Comparison of ENCODE assay signal across 1 cellular context in the genomic region with DNA sequence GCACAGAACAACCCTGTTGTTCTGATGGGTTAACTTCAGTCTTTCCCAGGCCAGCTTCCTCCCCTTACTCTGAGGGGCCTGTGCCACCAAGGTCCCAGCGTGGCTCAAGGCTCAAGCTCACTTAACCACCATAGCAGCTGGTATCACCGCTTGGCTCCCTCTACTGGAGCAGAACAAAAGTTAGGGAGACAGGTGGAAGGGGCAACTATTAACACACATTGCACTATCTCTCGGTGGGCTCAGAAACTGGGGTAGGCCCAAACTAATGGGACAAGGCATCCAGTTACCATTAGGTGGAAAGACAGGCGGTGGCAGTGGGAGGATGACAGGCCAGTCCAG.
A peak's percentile ranks its signal among the peaks of the same experiment; 100 is the strongest.
TF ChIP-seq lines count a peak whose summit lies in the region.

No MANE protein-coding gene starts in this region.

TF ChIP-seq in HepG2, 621 proteins besides CTCF, POLR2A, EP300 and RAD21 (continued from another document):
- TF ChIP-seq, protein P1, sequence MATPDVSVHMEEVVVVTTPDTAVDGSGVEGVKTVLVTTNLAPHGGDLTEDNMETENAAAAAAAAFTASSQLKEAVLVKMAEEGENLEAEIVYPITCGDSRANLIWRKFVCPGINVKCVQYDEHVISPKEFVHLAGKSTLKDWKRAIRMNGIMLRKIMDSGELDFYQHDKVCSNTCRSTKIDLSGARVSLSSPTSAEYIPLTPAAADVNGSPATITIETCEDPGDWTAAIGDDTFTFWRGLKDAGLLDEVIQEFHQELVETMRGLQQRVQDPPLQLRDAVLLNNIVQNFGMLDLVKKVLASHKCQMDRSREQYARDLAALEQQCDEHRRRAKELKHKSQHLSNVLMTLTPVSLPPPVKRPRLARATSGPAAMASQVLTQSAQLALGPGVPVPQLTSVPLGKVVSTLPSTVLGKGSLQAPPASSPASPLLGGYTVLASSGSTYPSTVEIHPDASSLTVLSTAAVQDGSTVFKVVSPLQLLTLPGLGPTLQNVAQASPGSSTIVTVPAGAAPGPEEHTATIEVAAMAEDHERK (CRISPR knock-in tag; IDR thresholded peaks at IDR 0.05; ENCODE audit: low read depth), result no peak
- TF ChIP-seq, protein P2, sequence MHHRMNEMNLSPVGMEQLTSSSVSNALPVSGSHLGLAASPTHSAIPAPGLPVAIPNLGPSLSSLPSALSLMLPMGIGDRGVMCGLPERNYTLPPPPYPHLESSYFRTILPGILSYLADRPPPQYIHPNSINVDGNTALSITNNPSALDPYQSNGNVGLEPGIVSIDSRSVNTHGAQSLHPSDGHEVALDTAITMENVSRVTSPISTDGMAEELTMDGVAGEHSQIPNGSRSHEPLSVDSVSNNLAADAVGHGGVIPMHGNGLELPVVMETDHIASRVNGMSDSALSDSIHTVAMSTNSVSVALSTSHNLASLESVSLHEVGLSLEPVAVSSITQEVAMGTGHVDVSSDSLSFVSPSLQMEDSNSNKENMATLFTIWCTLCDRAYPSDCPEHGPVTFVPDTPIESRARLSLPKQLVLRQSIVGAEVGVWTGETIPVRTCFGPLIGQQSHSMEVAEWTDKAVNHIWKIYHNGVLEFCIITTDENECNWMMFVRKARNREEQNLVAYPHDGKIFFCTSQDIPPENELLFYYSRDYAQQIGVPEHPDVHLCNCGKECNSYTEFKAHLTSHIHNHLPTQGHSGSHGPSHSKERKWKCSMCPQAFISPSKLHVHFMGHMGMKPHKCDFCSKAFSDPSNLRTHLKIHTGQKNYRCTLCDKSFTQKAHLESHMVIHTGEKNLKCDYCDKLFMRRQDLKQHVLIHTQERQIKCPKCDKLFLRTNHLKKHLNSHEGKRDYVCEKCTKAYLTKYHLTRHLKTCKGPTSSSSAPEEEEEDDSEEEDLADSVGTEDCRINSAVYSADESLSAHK (CRISPR knock-in tag; IDR thresholded peaks at IDR 0.05; ENCODE audit: borderline replicate concordance), result no peak
- TF ChIP-seq, protein P3, sequence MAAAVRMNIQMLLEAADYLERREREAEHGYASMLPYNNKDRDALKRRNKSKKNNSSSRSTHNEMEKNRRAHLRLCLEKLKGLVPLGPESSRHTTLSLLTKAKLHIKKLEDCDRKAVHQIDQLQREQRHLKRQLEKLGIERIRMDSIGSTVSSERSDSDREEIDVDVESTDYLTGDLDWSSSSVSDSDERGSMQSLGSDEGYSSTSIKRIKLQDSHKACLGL (CRISPR knock-in tag; IDR thresholded peaks at IDR 0.05), result no peak
- TF ChIP-seq, protein P4, sequence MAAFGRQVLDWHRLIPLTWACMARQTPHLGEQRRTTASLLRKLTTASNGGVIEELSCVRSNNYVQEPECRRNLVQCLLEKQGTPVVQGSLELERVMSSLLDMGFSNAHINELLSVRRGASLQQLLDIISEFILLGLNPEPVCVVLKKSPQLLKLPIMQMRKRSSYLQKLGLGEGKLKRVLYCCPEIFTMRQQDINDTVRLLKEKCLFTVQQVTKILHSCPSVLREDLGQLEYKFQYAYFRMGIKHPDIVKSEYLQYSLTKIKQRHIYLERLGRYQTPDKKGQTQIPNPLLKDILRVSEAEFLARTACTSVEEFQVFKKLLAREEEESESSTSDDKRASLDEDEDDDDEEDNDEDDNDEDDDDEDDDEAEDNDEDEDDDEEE (CRISPR knock-in tag; IDR thresholded peaks at IDR 0.05), result no peak
- no peak for TF ChIP-seq MLLT10 (CRISPR knock-in tag; IDR thresholded peaks at IDR 0.05)
- no peak for TF ChIP-seq ZNF484 (CRISPR knock-in tag; IDR thresholded peaks at IDR 0.05; ENCODE audit: borderline replicate concordance, low read depth)
- peak; percentile 69; the same call in 1 of the 2 replicates for TF ChIP-seq ZFX (CRISPR knock-in tag; IDR thresholded peaks at IDR 0.05; ENCODE audit: low read depth)
- TF ChIP-seq, protein P5, sequence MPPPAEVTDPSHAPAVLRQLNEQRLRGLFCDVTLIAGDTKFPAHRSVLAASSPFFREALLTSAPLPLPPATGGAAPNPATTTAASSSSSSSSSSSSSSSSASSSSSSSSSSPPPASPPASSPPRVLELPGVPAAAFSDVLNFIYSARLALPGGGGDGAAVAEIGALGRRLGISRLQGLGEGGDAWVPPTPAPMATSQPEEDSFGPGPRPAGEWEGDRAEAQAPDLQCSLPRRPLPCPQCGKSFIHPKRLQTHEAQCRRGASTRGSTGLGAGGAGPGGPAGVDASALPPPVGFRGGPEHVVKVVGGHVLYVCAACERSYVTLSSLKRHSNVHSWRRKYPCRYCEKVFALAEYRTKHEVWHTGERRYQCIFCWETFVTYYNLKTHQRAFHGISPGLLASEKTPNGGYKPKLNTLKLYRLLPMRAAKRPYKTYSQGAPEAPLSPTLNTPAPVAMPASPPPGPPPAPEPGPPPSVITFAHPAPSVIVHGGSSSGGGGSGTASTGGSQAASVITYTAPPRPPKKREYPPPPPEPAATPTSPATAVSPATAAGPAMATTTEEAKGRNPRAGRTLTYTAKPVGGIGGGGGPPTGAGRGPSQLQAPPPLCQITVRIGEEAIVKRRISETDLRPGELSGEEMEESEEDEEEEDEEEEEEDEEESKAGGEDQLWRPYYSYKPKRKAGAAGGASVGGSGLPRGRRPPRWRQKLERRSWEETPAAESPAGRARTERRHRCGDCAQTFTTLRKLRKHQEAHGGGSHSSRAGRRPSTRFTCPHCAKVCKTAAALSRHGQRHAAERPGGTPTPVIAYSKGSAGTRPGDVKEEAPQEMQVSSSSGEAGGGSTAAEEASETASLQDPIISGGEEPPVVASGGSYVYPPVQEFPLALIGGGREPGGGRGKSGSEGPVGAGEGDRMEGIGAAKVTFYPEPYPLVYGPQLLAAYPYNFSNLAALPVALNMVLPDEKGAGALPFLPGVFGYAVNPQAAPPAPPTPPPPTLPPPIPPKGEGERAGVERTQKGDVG (CRISPR knock-in tag; IDR thresholded peaks at IDR 0.05; ENCODE audit: borderline replicate concordance), result no peak
- no peak for TF ChIP-seq SAP130 (CRISPR knock-in tag; IDR thresholded peaks at IDR 0.05; ENCODE audit: low read depth)
- no peak for TF ChIP-seq ZNF678 (CRISPR knock-in tag; IDR thresholded peaks at IDR 0.05)
- no peak for TF ChIP-seq FOXK1 (CRISPR knock-in tag; IDR thresholded peaks at IDR 0.05; ENCODE audit: borderline replicate concordance, low read depth)
- TF ChIP-seq MXD4 (CRISPR knock-in tag; IDR thresholded peaks at IDR 0.05), result no peak
- no peak for TF ChIP-seq ZFP36L1 (CRISPR knock-in tag; IDR thresholded peaks at IDR 0.05)
- no peak for TF ChIP-seq ATF7 (IDR thresholded peaks at IDR 0.05)
- TF ChIP-seq ATF7 (CRISPR knock-in tag; IDR thresholded peaks at IDR 0.05), result 0 out of 2 replicates have a peak, but pooled peaks have one; percentile 59
- TF ChIP-seq SP140L (CRISPR knock-in tag; IDR thresholded peaks at IDR 0.05; ENCODE audit: borderline replicate concordance), result no peak
- TF ChIP-seq, protein P6, sequence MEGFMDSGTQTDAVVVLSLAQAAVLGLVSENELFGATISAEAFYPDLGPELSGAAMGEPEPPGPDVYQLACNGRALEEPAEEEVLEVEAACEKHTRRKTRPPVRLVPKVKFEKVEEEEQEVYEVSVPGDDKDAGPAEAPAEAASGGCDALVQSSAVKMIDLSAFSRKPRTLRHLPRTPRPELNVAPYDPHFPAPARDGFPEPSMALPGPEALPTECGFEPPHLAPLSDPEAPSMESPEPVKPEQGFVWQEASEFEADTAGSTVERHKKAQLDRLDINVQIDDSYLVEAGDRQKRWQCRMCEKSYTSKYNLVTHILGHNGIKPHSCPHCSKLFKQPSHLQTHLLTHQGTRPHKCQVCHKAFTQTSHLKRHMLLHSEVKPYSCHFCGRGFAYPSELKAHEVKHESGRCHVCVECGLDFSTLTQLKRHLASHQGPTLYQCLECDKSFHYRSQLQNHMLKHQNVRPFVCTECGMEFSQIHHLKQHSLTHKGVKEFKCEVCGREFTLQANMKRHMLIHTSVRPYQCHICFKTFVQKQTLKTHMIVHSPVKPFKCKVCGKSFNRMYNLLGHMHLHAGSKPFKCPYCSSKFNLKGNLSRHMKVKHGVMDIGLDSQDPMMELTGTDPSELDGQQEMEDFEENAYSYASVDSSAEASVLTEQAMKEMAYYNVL (CRISPR knock-in tag; IDR thresholded peaks at IDR 0.05; ENCODE audit: borderline replicate concordance), result no peak
- TF ChIP-seq, protein P7, sequence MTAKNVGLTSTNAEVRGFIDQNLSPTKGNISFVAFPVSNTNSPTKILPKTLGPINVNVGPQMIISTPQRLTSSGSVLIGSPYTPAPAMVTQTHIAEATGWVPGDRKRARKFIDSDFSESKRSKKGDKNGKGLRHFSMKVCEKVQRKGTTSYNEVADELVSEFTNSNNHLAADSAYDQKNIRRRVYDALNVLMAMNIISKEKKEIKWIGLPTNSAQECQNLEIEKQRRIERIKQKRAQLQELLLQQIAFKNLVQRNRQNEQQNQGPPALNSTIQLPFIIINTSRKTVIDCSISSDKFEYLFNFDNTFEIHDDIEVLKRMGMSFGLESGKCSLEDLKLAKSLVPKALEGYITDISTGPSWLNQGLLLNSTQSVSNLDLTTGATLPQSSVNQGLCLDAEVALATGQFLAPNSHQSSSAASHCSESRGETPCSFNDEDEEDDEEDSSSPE (CRISPR knock-in tag; IDR thresholded peaks at IDR 0.05), result no peak
- TF ChIP-seq, protein P8, sequence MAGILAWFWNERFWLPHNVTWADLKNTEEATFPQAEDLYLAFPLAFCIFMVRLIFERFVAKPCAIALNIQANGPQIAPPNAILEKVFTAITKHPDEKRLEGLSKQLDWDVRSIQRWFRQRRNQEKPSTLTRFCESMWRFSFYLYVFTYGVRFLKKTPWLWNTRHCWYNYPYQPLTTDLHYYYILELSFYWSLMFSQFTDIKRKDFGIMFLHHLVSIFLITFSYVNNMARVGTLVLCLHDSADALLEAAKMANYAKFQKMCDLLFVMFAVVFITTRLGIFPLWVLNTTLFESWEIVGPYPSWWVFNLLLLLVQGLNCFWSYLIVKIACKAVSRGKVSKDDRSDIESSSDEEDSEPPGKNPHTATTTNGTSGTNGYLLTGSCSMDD (CRISPR knock-in tag; IDR thresholded peaks at IDR 0.05), result no peak
- no peak for TF ChIP-seq TBX2 (CRISPR knock-in tag; IDR thresholded peaks at IDR 0.05; ENCODE audit: borderline replicate concordance)
- TF ChIP-seq, protein P9, sequence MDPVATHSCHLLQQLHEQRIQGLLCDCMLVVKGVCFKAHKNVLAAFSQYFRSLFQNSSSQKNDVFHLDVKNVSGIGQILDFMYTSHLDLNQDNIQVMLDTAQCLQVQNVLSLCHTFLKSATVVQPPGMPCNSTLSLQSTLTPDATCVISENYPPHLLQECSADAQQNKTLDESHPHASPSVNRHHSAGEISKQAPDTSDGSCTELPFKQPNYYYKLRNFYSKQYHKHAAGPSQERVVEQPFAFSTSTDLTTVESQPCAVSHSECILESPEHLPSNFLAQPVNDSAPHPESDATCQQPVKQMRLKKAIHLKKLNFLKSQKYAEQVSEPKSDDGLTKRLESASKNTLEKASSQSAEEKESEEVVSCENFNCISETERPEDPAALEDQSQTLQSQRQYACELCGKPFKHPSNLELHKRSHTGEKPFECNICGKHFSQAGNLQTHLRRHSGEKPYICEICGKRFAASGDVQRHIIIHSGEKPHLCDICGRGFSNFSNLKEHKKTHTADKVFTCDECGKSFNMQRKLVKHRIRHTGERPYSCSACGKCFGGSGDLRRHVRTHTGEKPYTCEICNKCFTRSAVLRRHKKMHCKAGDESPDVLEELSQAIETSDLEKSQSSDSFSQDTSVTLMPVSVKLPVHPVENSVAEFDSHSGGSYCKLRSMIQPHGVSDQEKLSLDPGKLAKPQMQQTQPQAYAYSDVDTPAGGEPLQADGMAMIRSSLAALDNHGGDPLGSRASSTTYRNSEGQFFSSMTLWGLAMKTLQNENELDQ (CRISPR knock-in tag; IDR thresholded peaks at IDR 0.05; ENCODE audit: borderline replicate concordance), result no peak
- no peak for TF ChIP-seq ZNF296 (CRISPR knock-in tag; conservative IDR thresholded peaks at IDR 0.05)
- no peak for TF ChIP-seq HDAC1 (CRISPR knock-in tag; IDR thresholded peaks at IDR 0.05)
TF ChIP-seq in HepG2: peak in this region for 63.
